ENCODE assay signal across 20 cellular contexts in the genomic region with DNA sequence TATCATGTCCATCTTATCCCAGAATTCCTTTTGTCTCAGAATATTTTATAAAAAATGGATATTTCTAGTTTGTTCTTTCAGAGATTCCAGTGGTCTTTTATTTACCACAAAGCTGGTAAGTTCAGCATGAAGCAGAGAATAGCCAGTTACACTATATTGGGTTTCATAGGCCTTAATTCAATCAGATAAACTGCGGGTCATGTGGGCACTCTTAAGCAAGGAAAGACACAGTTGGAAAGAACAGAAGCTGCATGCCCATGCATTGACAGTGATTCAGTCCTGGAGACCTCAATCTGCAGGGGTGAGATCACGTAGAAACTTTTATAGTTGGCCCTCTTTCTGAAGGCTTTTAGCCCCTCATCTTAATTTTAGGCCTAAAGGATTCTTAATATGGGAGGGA.
DNase-seq lines count a peak whose midpoint lies in the region; ATAC-seq and TF ChIP-seq lines count a peak whose summit lies in the region.
"Had no signal": no experiment of that assay in that cellular context is flagged by ENCODE, and none has a peak within 500 bp of the region (broad histone marks: within the 10 kb centered on the region; RNA-seq: fewer than 3 reads in every experiment).

No MANE protein-coding gene starts in this region.

- in situ Hi-C loops in GM23248 (cut with MboI): no loop called here

- H3K4me3 ChIP-seq in GM23248 (no peak overlapping the region), SK-N-SH (ENCODE audit: low read depth in 2 of 2, low read length in 1 of 2) (no peak overlapping the region), adipocyte (ENCODE audit: low read length) (no peak overlapping the region), smooth muscle cell (no peak overlapping the region)
- H3K4me3 ChIP-seq: A549, GM12878, GM23338 had no signal

- H3K27me3 ChIP-seq in GM23248 (replicated peaks; ENCODE audit: insufficient read depth): no peaks in the 10 kb centered on the region
- no peaks in the 10 kb centered on the region for H3K27me3 ChIP-seq in SK-N-SH (ENCODE audit: insufficient read depth)
- no peaks in the 10 kb centered on the region for H3K27me3 ChIP-seq in adipocyte (replicated peaks; ENCODE audit: control insufficient read depth, insufficient read depth, low read length)
- no peaks in the 10 kb centered on the region for H3K27me3 ChIP-seq in smooth muscle cell (ENCODE audit: low read depth)

- no peaks in the 10 kb centered on the region for H3K79me2 ChIP-seq in GM23248 (ENCODE audit: insufficient read depth)
- H3K79me2 ChIP-seq in SK-N-SH (ENCODE audit: insufficient read depth): no peaks in the 10 kb centered on the region
- no peaks in the 10 kb centered on the region for H3K79me2 ChIP-seq in smooth muscle cell (ENCODE audit: low read depth)

- H2AFZ ChIP-seq in GM23248 (peak overlapping the region; percentile 19), SK-N-SH (ENCODE audit: low read depth) (no peak overlapping the region), smooth muscle cell (ENCODE audit: low read depth) (no peak overlapping the region)
- H2AFZ ChIP-seq: GM23338 had no signal

- H3F3A ChIP-seq in GM23248 (ENCODE audit: insufficient read depth) (no peaks in the 10 kb centered on the region), SK-N-SH (replicated peaks; ENCODE audit: insufficient read depth) (no peaks in the 10 kb centered on the region), smooth muscle cell (ENCODE audit: low read depth) (no peaks in the 10 kb centered on the region)

- ATAC-seq in HG03135 (IDR thresholded peaks at IDR 0.05; ENCODE audit: unreplicated experiment): no peak
- ATAC-seq: A549, GM12878, GM23338, HCT116 had no signal

- no peaks in the 10 kb centered on the region for H3K9me3 ChIP-seq in GM23248 (ENCODE audit: low read depth)
- no peaks in the 10 kb centered on the region for H3K9me3 ChIP-seq in SK-N-SH
- H3K9me3 ChIP-seq in adipocyte (ENCODE audit: control insufficient read depth, low read length): no peaks in the 10 kb centered on the region
- no peaks in the 10 kb centered on the region for H3K9me3 ChIP-seq in smooth muscle cell (replicated peaks; ENCODE audit: low read depth)
- H3K9me3 ChIP-seq: A549 had no signal

- H3K9ac ChIP-seq in GM23248: no peak overlapping the region
- no peak overlapping the region for H3K9ac ChIP-seq in SK-N-SH
- H3K9ac ChIP-seq in adipocyte (ENCODE audit: low read length): no peak overlapping the region
- no peak overlapping the region for H3K9ac ChIP-seq in smooth muscle cell (ENCODE audit: low read depth)

- peak; percentile 21 for DNase-seq in GM23248
- peak; percentile 21 for DNase-seq in SK-N-SH
- DNase-seq in adipocyte (ENCODE audit: low read depth): peak; percentile 51
- DNase-seq in myocyte (ENCODE audit: low read depth): peak; percentile 15
- no peak for DNase-seq in AML-193 (lab: John Stamatoyannopoulos, UW)
- DNase-seq in smooth muscle cell (lab: John Stamatoyannopoulos, UW; ENCODE audit: unreplicated experiment): no peak
- DNase-seq in amniotic stem cell (lab: John Stamatoyannopoulos, UW): no peak
- DNase-seq: 8988T; ACHN; C1 segment of cervical spinal cord; Calu3; CD4-positive, alpha-beta memory T cell; COR-L47; DMS79 treated with DMSO at 0.1 percent for 48 hours; H9 had no signal

- TF ChIP-seq CTCF in SK-N-SH (IDR thresholded peaks at IDR 0.05) (no peak), smooth muscle cell (IDR thresholded peaks at IDR 0.05; ENCODE audit: borderline replicate concordance, insufficient read depth, poor library complexity, severe bottlenecking) (no peak)

- H3K9me2 ChIP-seq in GM23248 (ENCODE audit: insufficient read depth) (no peaks in the 10 kb centered on the region), SK-N-SH (no peaks in the 10 kb centered on the region)

- CTCF ChIA-PET in SK-N-SH (lab: Yijun Ruan, JAX): interaction anchor here (1.6 kb wide), 1 partner anchor 279 kb away, joined by 4 read pairs; no protein-coding TSS in a partner anchor

- TF ChIP-seq RAD21 in SK-N-SH (IDR thresholded peaks at IDR 0.05; ENCODE audit: low read length): no peak

- H3K4me1 ChIP-seq in GM23248 (ENCODE audit: insufficient read depth) (no peaks in the 10 kb centered on the region), SK-N-SH (ENCODE audit: control insufficient read depth in 1 of 2, insufficient read depth in 2 of 2, low read depth in 1 of 2, low read length in 1 of 2) (no peaks in the 10 kb centered on the region), adipocyte (ENCODE audit: control insufficient read depth, insufficient read depth, low read length) (no peaks in the 10 kb centered on the region), smooth muscle cell (ENCODE audit: low read depth) (no peaks in the 10 kb centered on the region)

- H3K36me3 ChIP-seq in GM23248 (ENCODE audit: low read depth): no peaks in the 10 kb centered on the region
- no peaks in the 10 kb centered on the region for H3K36me3 ChIP-seq in SK-N-SH (replicated peaks in 1 of 2; ENCODE audit: control insufficient read depth in 1 of 2, insufficient read depth in 2 of 2, low read length in 1 of 2)
- no peaks in the 10 kb centered on the region for H3K36me3 ChIP-seq in adipocyte (ENCODE audit: control insufficient read depth, insufficient read depth, low read length, severe bottlenecking)
- H3K36me3 ChIP-seq in smooth muscle cell (ENCODE audit: low read depth): no peaks in the 10 kb centered on the region

- H3K27ac ChIP-seq in GM23248: no peak overlapping the region
- H3K27ac ChIP-seq in SK-N-SH (ENCODE audit: low read depth in 2 of 2, low read length in 1 of 2): no peak overlapping the region
- H3K27ac ChIP-seq in smooth muscle cell (ENCODE audit: low read depth): no peak overlapping the region
- H3K27ac ChIP-seq: A549 had no signal

- WGBS in GM23248 (ENCODE audit: low coverage in 1 of 2, low lambda C conversion rate in 2 of 2, missing lambda C conversion rate in 2 of 2), 2 experiments: 40 to 42% methylated on average over 2 of the region's 2 CpGs
- WGBS in SK-N-SH (ENCODE audit: low lambda C conversion rate): 52% methylated on average over 2 of the region's 2 CpGs
- 68% methylated on average over 2 of the region's 2 CpGs for WGBS in smooth muscle cell (ENCODE audit: low lambda C conversion rate)

- H4K20me1 ChIP-seq in GM23248 (ENCODE audit: insufficient read depth) (no peaks in the 10 kb centered on the region), SK-N-SH (ENCODE audit: insufficient read depth) (no peaks in the 10 kb centered on the region), smooth muscle cell (ENCODE audit: low read depth) (no peaks in the 10 kb centered on the region)

- POLR2A ChIA-PET in SK-N-SH (lab: Yijun Ruan, JAX): no interaction called here

- no peak for TF ChIP-seq EP300 in SK-N-SH (IDR thresholded peaks at IDR 0.05; ENCODE audit: borderline replicate concordance in 1 of 2, low read depth in 1 of 2, low read length in 1 of 2)

- no peak overlapping the region for H3K4me2 ChIP-seq in GM23248 (ENCODE audit: unreplicated experiment)
- H3K4me2 ChIP-seq in SK-N-SH: no peak overlapping the region
- no peak overlapping the region for H3K4me2 ChIP-seq in smooth muscle cell
- H3K4me2 ChIP-seq: A549, GM23338 had no signal

TF ChIP-seq in SK-N-SH, 30 proteins besides CTCF, POLR2A, EP300 and RAD21 (continues in another document):
- 0 out of 2 replicates have a peak, but pooled peaks have one; percentile 17 for TF ChIP-seq GATA2 (CRISPR knock-in tag; IDR thresholded peaks at IDR 0.05)
- peak; percentile 17; the same call in 1 of the 2 replicates for TF ChIP-seq POLR2AphosphoS5 (IDR thresholded peaks at IDR 0.05; ENCODE audit: low read depth, low read length)
- TF ChIP-seq TCF12 (IDR thresholded peaks at IDR 0.05): peak; percentile 52; the same call in 1 of the 2 replicates
- TF ChIP-seq MEF2A (IDR thresholded peaks at IDR 0.05; ENCODE audit: borderline replicate concordance, low read depth): no peak
- TF ChIP-seq, protein P1, sequence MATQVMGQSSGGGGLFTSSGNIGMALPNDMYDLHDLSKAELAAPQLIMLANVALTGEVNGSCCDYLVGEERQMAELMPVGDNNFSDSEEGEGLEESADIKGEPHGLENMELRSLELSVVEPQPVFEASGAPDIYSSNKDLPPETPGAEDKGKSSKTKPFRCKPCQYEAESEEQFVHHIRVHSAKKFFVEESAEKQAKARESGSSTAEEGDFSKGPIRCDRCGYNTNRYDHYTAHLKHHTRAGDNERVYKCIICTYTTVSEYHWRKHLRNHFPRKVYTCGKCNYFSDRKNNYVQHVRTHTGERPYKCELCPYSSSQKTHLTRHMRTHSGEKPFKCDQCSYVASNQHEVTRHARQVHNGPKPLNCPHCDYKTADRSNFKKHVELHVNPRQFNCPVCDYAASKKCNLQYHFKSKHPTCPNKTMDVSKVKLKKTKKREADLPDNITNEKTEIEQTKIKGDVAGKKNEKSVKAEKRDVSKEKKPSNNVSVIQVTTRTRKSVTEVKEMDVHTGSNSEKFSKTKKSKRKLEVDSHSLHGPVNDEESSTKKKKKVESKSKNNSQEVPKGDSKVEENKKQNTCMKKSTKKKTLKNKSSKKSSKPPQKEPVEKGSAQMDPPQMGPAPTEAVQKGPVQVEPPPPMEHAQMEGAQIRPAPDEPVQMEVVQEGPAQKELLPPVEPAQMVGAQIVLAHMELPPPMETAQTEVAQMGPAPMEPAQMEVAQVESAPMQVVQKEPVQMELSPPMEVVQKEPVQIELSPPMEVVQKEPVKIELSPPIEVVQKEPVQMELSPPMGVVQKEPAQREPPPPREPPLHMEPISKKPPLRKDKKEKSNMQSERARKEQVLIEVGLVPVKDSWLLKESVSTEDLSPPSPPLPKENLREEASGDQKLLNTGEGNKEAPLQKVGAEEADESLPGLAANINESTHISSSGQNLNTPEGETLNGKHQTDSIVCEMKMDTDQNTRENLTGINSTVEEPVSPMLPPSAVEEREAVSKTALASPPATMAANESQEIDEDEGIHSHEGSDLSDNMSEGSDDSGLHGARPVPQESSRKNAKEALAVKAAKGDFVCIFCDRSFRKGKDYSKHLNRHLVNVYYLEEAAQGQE (IDR thresholded peaks at IDR 0.05; ENCODE audit: low read depth, low read length): no peak
- TF ChIP-seq, protein P2, sequence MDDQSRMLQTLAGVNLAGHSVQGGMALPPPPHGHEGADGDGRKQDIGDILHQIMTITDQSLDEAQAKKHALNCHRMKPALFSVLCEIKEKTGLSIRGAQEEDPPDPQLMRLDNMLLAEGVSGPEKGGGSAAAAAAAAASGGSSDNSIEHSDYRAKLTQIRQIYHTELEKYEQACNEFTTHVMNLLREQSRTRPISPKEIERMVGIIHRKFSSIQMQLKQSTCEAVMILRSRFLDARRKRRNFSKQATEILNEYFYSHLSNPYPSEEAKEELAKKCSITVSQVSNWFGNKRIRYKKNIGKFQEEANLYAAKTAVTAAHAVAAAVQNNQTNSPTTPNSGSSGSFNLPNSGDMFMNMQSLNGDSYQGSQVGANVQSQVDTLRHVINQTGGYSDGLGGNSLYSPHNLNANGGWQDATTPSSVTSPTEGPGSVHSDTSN (IDR thresholded peaks at IDR 0.05): peak; percentile 19; the same call in 1 of the 2 replicates

Comparison
In these comparisons a context has a peak if more than half of its experiments do, and no peak if none do; other contexts are left out.
1. DNase-seq: peak in GM23248 (single experiment), SK-N-SH (single experiment), adipocyte (single experiment) and myocyte (single experiment); none in AML-193 (0 of 2), smooth muscle cell (single experiment) and amniotic stem cell (single experiment).